28 cellular contexts compared by ENCODE assay signal in the genomic region with DNA sequence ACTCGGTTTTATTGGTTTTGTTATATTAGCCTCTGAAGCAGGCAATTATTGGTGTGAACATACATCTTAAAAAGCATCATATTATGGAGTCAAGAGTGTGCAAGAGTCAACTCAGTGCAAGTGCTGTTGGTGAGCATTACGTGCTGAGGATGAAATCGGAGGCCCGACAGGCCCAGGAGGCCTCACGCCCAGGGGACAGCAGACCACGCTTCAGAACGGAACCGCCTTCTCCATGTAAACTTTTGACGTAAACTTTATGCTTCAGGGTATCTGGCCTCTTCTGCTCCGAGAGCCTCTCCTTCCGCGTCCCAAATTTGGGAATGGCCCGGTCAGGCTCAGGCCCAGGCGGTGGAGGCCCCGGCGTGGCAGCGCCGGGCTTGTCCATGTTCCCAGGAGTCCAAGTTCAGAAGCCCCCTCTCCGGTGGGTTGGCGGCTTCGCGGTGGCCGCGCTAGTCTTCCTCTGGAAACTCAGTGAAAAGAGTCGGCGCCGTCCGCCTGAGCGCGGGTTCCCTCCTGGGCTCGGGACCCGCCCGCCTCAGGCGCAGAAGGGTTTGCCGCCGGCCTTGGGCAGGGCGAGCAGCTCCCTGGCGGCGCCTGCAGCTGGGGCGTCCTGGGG. TPM values are rescaled to one million over a fixed set of nuclear protein-coding genes. Genes with fewer than 3 reads are reported as not detected.
DNase-seq lines count a peak whose midpoint lies in the region; TF ChIP-seq lines count a peak whose summit lies in the region.
"Had no signal": no experiment of that assay in that cellular context is flagged by ENCODE, and none has a peak within 500 bp of the region (broad histone marks: within the 10 kb centered on the region; RNA-seq: fewer than 3 reads in every experiment).

No MANE protein-coding gene starts in this region.

- DNase-seq in activated CD4-positive, alpha-beta T cell treated with anti-CD3 and anti-CD28 coated beads, Interleukin-2, amount 10 ng/mL, durations not matched to agents 7 days and 5 days: no peak
- no peak for DNase-seq in activated CD4-positive, alpha-beta T cell treated with anti-CD3 and anti-CD28 coated beads, Interleukin-2, amount 50 U/mL, for 1 hour
- DNase-seq in ELF-1 (ENCODE audit: low read depth, low spot score): peak; percentile 49
- peak; percentile 23 for DNase-seq in astrocyte of the hippocampus (ENCODE audit: low read depth, low spot score)
- DNase-seq in uterus: no peak
- DNase-seq in RKO (ENCODE audit: low spot score): no peak
- DNase-seq in GM13976 (ENCODE audit: low spot score): no peak
- DNase-seq: DND-41; gastrocnemius medialis; hippocampal formation; left colon; mesenchymal stem cell; MV-4-11; NCI-H1436; NCI-H2081 treated with DMSO at 0.1 percent for 48 hours; NCI-H226; stimulated activated CD8-positive, alpha-beta memory T cell treated with anti-CD3 and anti-CD28 coated beads, Interleukin-4, amount 100 ng/mL, for 48 hours had no signal

- H3K36me3 Mint-ChIP-seq in activated CD4-positive, alpha-beta T cell treated with anti-CD3 and anti-CD28 coated beads, Interleukin-2, amount 10 ng/mL, durations not matched to agents 7 days and 5 days (ENCODE audit: low read depth): no peaks in the 10 kb centered on the region
- H3K36me3 Mint-ChIP-seq in nephron (ENCODE audit: low read depth): no peaks in the 10 kb centered on the region

- H3K36me3 ChIP-seq in uterus: no peaks in the 10 kb centered on the region
- H3K36me3 ChIP-seq: gastrocnemius medialis, thoracic aorta had no signal

- H3K4me3 Mint-ChIP-seq in activated CD4-positive, alpha-beta T cell treated with anti-CD3 and anti-CD28 coated beads, Interleukin-2, amount 10 ng/mL, durations not matched to agents 7 days and 5 days: no peak overlapping the region
- peak overlapping the region in 2 of 3 experiments; percentile 13 to 25 for H3K4me3 Mint-ChIP-seq in nephron
- H3K4me3 Mint-ChIP-seq: activated naive CD4-positive, alpha-beta T cell treated with anti-CD3 and anti-CD28 coated beads for 36 hours; stimulated activated naive CD8-positive, alpha-beta T cell treated with anti-CD3 and anti-CD28 coated beads, Interleukin-15, Interleukin-2, amounts not matched to agents 100 ng/mL and 50 ng/mL, for 24 hours had no signal

- no peak overlapping the region for H3K27ac ChIP-seq in uterus
- H3K27ac ChIP-seq: gastrocnemius medialis, thoracic aorta had no signal

- in situ Hi-C loops in GM13976 (cut with MboI; ENCODE audit: low sequenced_read_pairs, unreplicated experiment): no loop called here

- TF ChIP-seq CTCF in nephron (IDR thresholded peaks at IDR 0.05; ENCODE audit: unreplicated experiment in 3 of 3) (no peak), uterus (IDR thresholded peaks at IDR 0.05) (no peak), GM13976 (IDR thresholded peaks at IDR 0.05; ENCODE audit: borderline replicate concordance, control extremely low read depth, extremely low read depth, insufficient read depth, missing control alignments) (no peak)

- peaks cover 14 to 76% of the 10 kb centered on the region in 2 donors for H3K27me3 ChIP-seq in uterus

- CTCF ChIA-PET in activated CD4-positive, alpha-beta T cell treated with anti-CD3 and anti-CD28 coated beads, Interleukin-2, amount 10 ng/mL, durations not matched to agents 7 days and 5 days (lab: Charles Lee): no interaction called here

- intact Hi-C loops in uterus (cut with DNase I; ENCODE audit: low total_unique reads): no loop called here

- no peaks in the 10 kb centered on the region for H3K4me1 Mint-ChIP-seq in activated CD4-positive, alpha-beta T cell treated with anti-CD3 and anti-CD28 coated beads, Interleukin-2, amount 10 ng/mL, durations not matched to agents 7 days and 5 days
- H3K4me1 Mint-ChIP-seq in nephron: peaks cover 6% of the 10 kb centered on the region

- H3K9me3 ChIP-seq in uterus: no peaks in the 10 kb centered on the region
- H3K9me3 ChIP-seq: gastrocnemius medialis, thoracic aorta had no signal

- POLR2A ChIA-PET in activated CD4-positive, alpha-beta T cell treated with anti-CD3 and anti-CD28 coated beads, Interleukin-2, amount 10 ng/mL, durations not matched to agents 7 days and 5 days (lab: Charles Lee): no interaction called here

- no peak for TF ChIP-seq POLR2A in uterus (IDR thresholded peaks at IDR 0.05)

- H3K27ac Mint-ChIP-seq in activated CD4-positive, alpha-beta T cell treated with anti-CD3 and anti-CD28 coated beads, Interleukin-2, amount 10 ng/mL, durations not matched to agents 7 days and 5 days: peak overlapping the region; percentile 41
- H3K27ac Mint-ChIP-seq in nephron: no peak overlapping the region
- H3K27ac Mint-ChIP-seq: activated naive CD4-positive, alpha-beta T cell treated with anti-CD3 and anti-CD28 coated beads for 36 hours; stimulated activated naive CD8-positive, alpha-beta T cell treated with anti-CD3 and anti-CD28 coated beads, Interleukin-15, Interleukin-2, amounts not matched to agents 100 ng/mL and 50 ng/mL, for 24 hours had no signal

- H3K27me3 Mint-ChIP-seq in activated CD4-positive, alpha-beta T cell treated with anti-CD3 and anti-CD28 coated beads, Interleukin-2, amount 10 ng/mL, durations not matched to agents 7 days and 5 days: peaks cover 70% of the 10 kb centered on the region
- peaks cover 94% of the 10 kb centered on the region for H3K27me3 Mint-ChIP-seq in nephron (ENCODE audit: low read depth)

- no peak overlapping the region for H3K4me3 ChIP-seq in uterus
- H3K4me3 ChIP-seq: gastrocnemius medialis, thoracic aorta had no signal

- H3K9me3 Mint-ChIP-seq in activated CD4-positive, alpha-beta T cell treated with anti-CD3 and anti-CD28 coated beads, Interleukin-2, amount 10 ng/mL, durations not matched to agents 7 days and 5 days: no peaks in the 10 kb centered on the region
- peaks cover 3% of the 10 kb centered on the region for H3K9me3 Mint-ChIP-seq in nephron
- H3K9me3 Mint-ChIP-seq: activated naive CD4-positive, alpha-beta T cell treated with anti-CD3 and anti-CD28 coated beads for 36 hours; stimulated activated naive CD8-positive, alpha-beta T cell treated with anti-CD3 and anti-CD28 coated beads, Interleukin-15, Interleukin-2, amounts not matched to agents 100 ng/mL and 50 ng/mL, for 24 hours had no signal

- H3K4me1 ChIP-seq in uterus: peaks cover 0 to 23% of the 10 kb centered on the region in 2 donors

RNA-seq across cellular contexts. Expression of a gene that starts 5.2 kb away (rescaled TPM):
- not detected for total RNA-seq in activated CD4-positive, alpha-beta T cell treated with anti-CD3 and anti-CD28 coated beads, Interleukin-2, amount 10 ng/mL, durations not matched to agents 7 days and 5 days
- total RNA-seq in uterus: not detected
- total RNA-seq: A172; activated naive CD4-positive, alpha-beta T cell treated with anti-CD3 and anti-CD28 coated beads for 36 hours; fibroblast of lung; H4; left colon; LHCN-M2; posterior vena cava; sciatic nerve; thoracic aorta; urinary bladder had no signal

Comparison
In these comparisons a context has a peak if more than half of its experiments do, and no peak if none do; other contexts are left out.
1. DNase-seq: peak in ELF-1 (single experiment) and astrocyte of the hippocampus (single experiment); none in activated CD4-positive, alpha-beta T cell treated with anti-CD3 and anti-CD28 coated beads, Interleukin-2, amount 10 ng/mL, durations not matched to agents 7 days and 5 days (single experiment), activated CD4-positive, alpha-beta T cell treated with anti-CD3 and anti-CD28 coated beads, Interleukin-2, amount 50 U/mL, for 1 hour (single experiment), uterus (0 of 2), RKO (single experiment) and GM13976 (single experiment).